14 cellular contexts compared by ENCODE assay signal in the genomic region with DNA sequence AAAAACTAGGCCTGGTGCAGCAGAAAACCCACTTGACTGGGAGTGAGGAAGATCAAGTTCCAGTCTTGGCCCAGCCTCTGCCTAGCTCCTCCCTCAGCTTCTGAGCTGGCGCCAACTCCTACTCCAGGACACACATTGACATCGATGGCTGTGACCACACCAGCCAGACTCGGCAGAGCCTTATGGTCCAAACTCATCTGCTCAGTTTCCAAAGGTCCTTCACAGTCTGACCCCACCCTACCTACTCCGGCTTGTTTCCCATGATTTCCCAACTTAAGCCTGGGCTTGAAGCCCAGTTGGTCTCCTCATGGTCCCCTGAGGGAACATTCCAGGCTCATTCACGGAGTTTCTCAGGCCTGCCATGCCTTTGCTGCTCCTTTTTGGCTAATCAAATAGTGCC. TPM values are rescaled to one million over a fixed set of nuclear protein-coding genes. Genes with fewer than 3 reads are reported as not detected.
DNase-seq lines count a peak whose midpoint lies in the region; ATAC-seq and TF ChIP-seq lines count a peak whose summit lies in the region.
"Had no signal": no experiment of that assay in that cellular context is flagged by ENCODE, and none has a peak within 500 bp of the region (broad histone marks: within the 10 kb centered on the region; RNA-seq: fewer than 3 reads in every experiment).

No MANE protein-coding gene starts in this region.

- peaks cover 4 to 10% of the 10 kb centered on the region in 2 donors for H3K36me3 Mint-ChIP-seq in CD4-positive, alpha-beta memory T cell
- no peaks in the 10 kb centered on the region for H3K36me3 Mint-ChIP-seq in GM23338 (ENCODE audit: low read depth)
- H3K36me3 Mint-ChIP-seq: brain had no signal

- H3K9me3 ChIP-seq in CD4-positive, alpha-beta memory T cell (ENCODE audit: control insufficient read depth in 1 of 2, low read length in 2 of 2): no peaks in the 10 kb centered on the region
- H3K9me3 ChIP-seq in PC-3 (ENCODE audit: low read length) (no peaks in the 10 kb centered on the region), psoas muscle (no peaks in the 10 kb centered on the region)
- H3K9me3 ChIP-seq: SK-N-SH had no signal

- H2AFZ ChIP-seq in PC-3 (ENCODE audit: low read length) (no peak overlapping the region), GM23338 (no peak overlapping the region)

- no peaks in the 10 kb centered on the region for H3K9me3 Mint-ChIP-seq in CD4-positive, alpha-beta memory T cell
- H3K9me3 Mint-ChIP-seq in GM23338: no peaks in the 10 kb centered on the region

- peak overlapping the region in 6 of 7 donors; percentile 66 to 86 (median 74) for H3K27ac Mint-ChIP-seq in CD4-positive, alpha-beta memory T cell
- no peak overlapping the region for H3K27ac Mint-ChIP-seq in GM23338
- H3K27ac Mint-ChIP-seq: activated CD8-positive, alpha-beta T cell treated with anti-CD3 and anti-CD28 coated beads, Interleukin-2, amount 10 ng/mL, durations not matched to agents 7 days and 5 days; brain had no signal

- BruUV-seq in PC-3 (replicated peaks; lab: Mats Ljungman, UMichigan): no TSS peak

- H3K9me2 ChIP-seq in PC-3 (replicated peaks; ENCODE audit: low read length) (no peaks in the 10 kb centered on the region), GM23338 (ENCODE audit: insufficient read depth) (no peaks in the 10 kb centered on the region)
- H3K9me2 ChIP-seq: SK-N-SH had no signal

- intact Hi-C loops in CD4-positive, alpha-beta memory T cell (cut with micrococcal nuclease): loop anchor here (1.0 kb wide), 1 partner anchor 9 kb away; no protein-coding TSS in a partner anchor
- intact Hi-C loops in PC-3 (cut with micrococcal nuclease): no loop called here
- intact Hi-C loops in psoas muscle (cut with DNase I): no loop called here

- H3K27me3 ChIP-seq in CD4-positive, alpha-beta memory T cell (ENCODE audit: insufficient read depth, low read length): no peaks in the 10 kb centered on the region
- H3K27me3 ChIP-seq in PC-3 (ENCODE audit: low read length) (no peaks in the 10 kb centered on the region), psoas muscle (ENCODE audit: insufficient read depth in 3 of 3, low read length in 2 of 3) (peaks cover 0 to 6% (median 0%) of the 10 kb centered on the region in 3 donors), GM23338 (ENCODE audit: insufficient read depth) (no peaks in the 10 kb centered on the region)

- no peaks in the 10 kb centered on the region for H3K27me3 Mint-ChIP-seq in CD4-positive, alpha-beta memory T cell
- peaks cover 6% of the 10 kb centered on the region for H3K27me3 Mint-ChIP-seq in GM23338 (ENCODE audit: insufficient read depth, low read depth, poor library complexity)

- H3F3A ChIP-seq in PC-3 (ENCODE audit: low read length, unreplicated experiment): no peaks in the 10 kb centered on the region
- H3F3A ChIP-seq in GM23338 (replicated peaks; ENCODE audit: low read depth): no peaks in the 10 kb centered on the region

- peaks cover 44 to 83% (median 64%) of the 10 kb centered on the region in 4 donors for H3K4me1 Mint-ChIP-seq in CD4-positive, alpha-beta memory T cell
- peaks cover 19% of the 10 kb centered on the region for H3K4me1 Mint-ChIP-seq in GM23338

- whole genome bisulfite sequencing in psoas muscle, 3 donors: 17 to 38% (median 26%) methylated on average over 5 of the region's 5 CpGs

- TF ChIP-seq CTCF in PC-3 (conservative IDR thresholded peaks at IDR 0.05; ENCODE audit: low read depth, low read length) (no peak), fibroblast of the aortic adventitia (IDR thresholded peaks at IDR 0.05; ENCODE audit: insufficient read depth, low read length) (no peak), psoas muscle (IDR thresholded peaks at IDR 0.05) (no peak), GM23338 (conservative IDR thresholded peaks at IDR 0.05; ENCODE audit: low read depth in 2 of 2) (no peak)

- ATAC-seq in PC-3 (peak; percentile 27; the same call in 1 of the 2 replicates), psoas muscle (peak; percentile 42 to 78 (median 72)), GM23338 (no peak), HG03469 (IDR thresholded peaks at IDR 0.05; ENCODE audit: unreplicated experiment) (no peak)
- ATAC-seq: activated CD8-positive, alpha-beta T cell treated with anti-CD3 and anti-CD28 coated beads, Interleukin-2, amount 10 ng/mL, durations not matched to agents 7 days and 5 days had no signal

- CTCF ChIA-PET in CD4-positive, alpha-beta memory T cell (lab: Charles Lee; ENCODE audit: partially characterized antibody): interaction anchor here (0.6 to 6.5 kb wide), 4 partner anchors 8 to 21 kb away, joined by 3 to 49 read pairs (median 5); no protein-coding TSS in a partner anchor
- CTCF ChIA-PET in PC-3 (lab: Charles Lee): no interaction called here

- H3K27ac ChIP-seq in CD4-positive, alpha-beta memory T cell (ENCODE audit: low read depth, low read length): peak overlapping the region; percentile 5
- no peak overlapping the region for H3K27ac ChIP-seq in PC-3 (ENCODE audit: low read length)
- H3K27ac ChIP-seq in psoas muscle: no peak overlapping the region
- H3K27ac ChIP-seq in GM23338 (ENCODE audit: low read depth): no peak overlapping the region

- no peak for DNase-seq in CD4-positive, alpha-beta memory T cell
- DNase-seq in PC-3 (no peak), fibroblast of the aortic adventitia (ENCODE audit: low read depth) (peak; percentile 97), psoas muscle (peak; percentile 79 to 85), HuH-7.5 (ENCODE audit: low spot score) (no peak), GM23338 (ENCODE audit: low spot score) (no peak)
- DNase-seq in activated CD8-positive, alpha-beta memory T cell treated with anti-CD3 and anti-CD28 coated beads, Interleukin-2, amount 50 U/mL, for 4 hours: no peak
- DNase-seq: activated CD8-positive, alpha-beta T cell treated with anti-CD3 and anti-CD28 coated beads, Interleukin-2, amount 10 ng/mL, durations not matched to agents 7 days and 5 days; NCI-H2227 treated with DMSO at 0.1 percent for 48 hours; SK-N-SH; stimulated activated CD4-positive, alpha-beta T cell treated with anti-CD3 and anti-CD28 coated beads, Interleukin-4, amount 100 ng/mL, for 4 hours had no signal

- H3K79me2 ChIP-seq in PC-3 (ENCODE audit: low read length): peaks cover 68% of the 10 kb centered on the region
- H3K79me2 ChIP-seq in GM23338 (replicated peaks; ENCODE audit: insufficient read depth): no peaks in the 10 kb centered on the region

- H3K36me3 ChIP-seq in CD4-positive, alpha-beta memory T cell (ENCODE audit: insufficient read depth, low read length): no peaks in the 10 kb centered on the region
- H3K36me3 ChIP-seq in PC-3 (ENCODE audit: low read depth, low read length): no peaks in the 10 kb centered on the region
- H3K36me3 ChIP-seq in psoas muscle (ENCODE audit: insufficient read depth in 1 of 2, low read depth in 1 of 2): no peaks in the 10 kb centered on the region
- no peaks in the 10 kb centered on the region for H3K36me3 ChIP-seq in GM23338 (ENCODE audit: insufficient read depth)

- H3K4me2 ChIP-seq in PC-3 (ENCODE audit: low read length): no peak overlapping the region
- H3K4me2 ChIP-seq in GM23338: no peak overlapping the region
- H3K4me2 ChIP-seq: SK-N-SH had no signal

- no peak overlapping the region for H3K9ac ChIP-seq in PC-3 (ENCODE audit: low read length)
- H3K9ac ChIP-seq: SK-N-SH had no signal

- H3K4me3 ChIP-seq in CD4-positive, alpha-beta memory T cell (ENCODE audit: low read length in 2 of 2): no peak overlapping the region
- H3K4me3 ChIP-seq in PC-3 (ENCODE audit: low read length): no peak overlapping the region
- H3K4me3 ChIP-seq in fibroblast of the aortic adventitia (ENCODE audit: low read depth, low read length): no peak overlapping the region
- no peak overlapping the region for H3K4me3 ChIP-seq in psoas muscle
- no peak overlapping the region for H3K4me3 ChIP-seq in GM23338

- H4K20me1 ChIP-seq in PC-3 (ENCODE audit: low read length): peaks cover 7% of the 10 kb centered on the region; the same call in 1 of the 2 replicates
- H4K20me1 ChIP-seq in GM23338 (replicated peaks; ENCODE audit: insufficient read depth): no peaks in the 10 kb centered on the region

- POLR2A ChIA-PET in CD4-positive, alpha-beta memory T cell (lab: Charles Lee; ENCODE audit: partially characterized antibody): interaction anchor here (4.3 to 8.2 kb wide), 2 partner anchors 9 to 14 kb away, joined by 28 to 57 read pairs; partner anchors contain the start of gene ELF4
- POLR2A ChIA-PET in PC-3 (lab: Charles Lee; ENCODE audit: unreplicated experiment): no interaction called here

- H3K4me1 ChIP-seq in CD4-positive, alpha-beta memory T cell (ENCODE audit: insufficient read depth, low read length): peaks cover 94% of the 10 kb centered on the region
- H3K4me1 ChIP-seq in PC-3 (ENCODE audit: insufficient read depth, low read length): peaks cover 4% of the 10 kb centered on the region; the same call in 1 of the 2 replicates
- no peaks in the 10 kb centered on the region for H3K4me1 ChIP-seq in psoas muscle
- no peaks in the 10 kb centered on the region; the same call in 1 of the 2 replicates for H3K4me1 ChIP-seq in GM23338 (ENCODE audit: insufficient read depth)

- H3K4me3 Mint-ChIP-seq in CD4-positive, alpha-beta memory T cell: peak overlapping the region in 2 of 8 donors; percentile 49 to 59
- no peak overlapping the region for H3K4me3 Mint-ChIP-seq in GM23338
- H3K4me3 Mint-ChIP-seq: activated CD8-positive, alpha-beta T cell treated with anti-CD3 and anti-CD28 coated beads, Interleukin-2, amount 10 ng/mL, durations not matched to agents 7 days and 5 days; brain; neural crest cell had no signal

TF ChIP-seq in GM23338, 12 proteins besides CTCF, POLR2A, EP300 and RAD21 (continues in another document):
- no peak for TF ChIP-seq EZH2phosphoT487 (IDR thresholded peaks at IDR 0.05; ENCODE audit: unreplicated experiment)
- TF ChIP-seq NANOG (IDR thresholded peaks at IDR 0.05; ENCODE audit: borderline replicate concordance): no peak
- no peak for TF ChIP-seq POLR2AphosphoS5 (IDR thresholded peaks at IDR 0.05; ENCODE audit: low read depth)
- TF ChIP-seq STAT1 (IDR thresholded peaks at IDR 0.05; ENCODE audit: unreplicated experiment): no peak

RNA-seq across cellular contexts. Expression of gene ELF4, which starts 10.1 kb away (rescaled TPM):
- total RNA-seq in CD4-positive, alpha-beta memory T cell: 10 to 100 TPM; 29.8 to 31.3 TPM
- polyA plus RNA-seq in CD4-positive, alpha-beta memory T cell: 10 to 100 TPM in 1 of 2 donors, 1 to 10 TPM in 1; 7.4 to 18.6 TPM
- 23.4 and 23.8 TPM in 2 replicates for total RNA-seq in PC-3 (2014; rRNA removed)
- 9.6 and 16.6 TPM in 2 replicates for total RNA-seq in fibroblast of the aortic adventitia (ENCODE audit: low replicate concordance)
- total RNA-seq in psoas muscle: 1 to 10 TPM; 1.5 to 2.9 (median 2.2) TPM
- polyA plus RNA-seq in psoas muscle: 1 to 10 TPM in 1 of 3 donors, under 1 TPM in 2; 0.55 to 1.2 (median 0.76) TPM
- 1.6 and 1.8 TPM in 2 replicates for total RNA-seq in GM23338 (2014; rRNA removed; shearing (Covaris generic))
- 0.42 and 0.50 TPM in 2 replicates for polyA plus RNA-seq in GM23338 (2016; fragmentation: Nextera tagmentation; extraction: Ambion mirVana)

Comparison
In these comparisons a context has a peak if more than half of its experiments do, and no peak if none do; other contexts are left out.
1. DNase-seq: peak in fibroblast of the aortic adventitia (single experiment) and psoas muscle (2 of 2); none in CD4-positive, alpha-beta memory T cell (0 of 5), PC-3 (single experiment), activated CD8-positive, alpha-beta memory T cell treated with anti-CD3 and anti-CD28 coated beads, Interleukin-2, amount 50 U/mL, for 4 hours (single experiment), HuH-7.5 (single experiment) and GM23338 (single experiment).
2. ATAC-seq: peak in PC-3 (single experiment) and psoas muscle (4 of 4); none in GM23338 (single experiment) and HG03469 (single experiment).